ENCODE assay signal across 9 cellular contexts in the genomic region with DNA sequence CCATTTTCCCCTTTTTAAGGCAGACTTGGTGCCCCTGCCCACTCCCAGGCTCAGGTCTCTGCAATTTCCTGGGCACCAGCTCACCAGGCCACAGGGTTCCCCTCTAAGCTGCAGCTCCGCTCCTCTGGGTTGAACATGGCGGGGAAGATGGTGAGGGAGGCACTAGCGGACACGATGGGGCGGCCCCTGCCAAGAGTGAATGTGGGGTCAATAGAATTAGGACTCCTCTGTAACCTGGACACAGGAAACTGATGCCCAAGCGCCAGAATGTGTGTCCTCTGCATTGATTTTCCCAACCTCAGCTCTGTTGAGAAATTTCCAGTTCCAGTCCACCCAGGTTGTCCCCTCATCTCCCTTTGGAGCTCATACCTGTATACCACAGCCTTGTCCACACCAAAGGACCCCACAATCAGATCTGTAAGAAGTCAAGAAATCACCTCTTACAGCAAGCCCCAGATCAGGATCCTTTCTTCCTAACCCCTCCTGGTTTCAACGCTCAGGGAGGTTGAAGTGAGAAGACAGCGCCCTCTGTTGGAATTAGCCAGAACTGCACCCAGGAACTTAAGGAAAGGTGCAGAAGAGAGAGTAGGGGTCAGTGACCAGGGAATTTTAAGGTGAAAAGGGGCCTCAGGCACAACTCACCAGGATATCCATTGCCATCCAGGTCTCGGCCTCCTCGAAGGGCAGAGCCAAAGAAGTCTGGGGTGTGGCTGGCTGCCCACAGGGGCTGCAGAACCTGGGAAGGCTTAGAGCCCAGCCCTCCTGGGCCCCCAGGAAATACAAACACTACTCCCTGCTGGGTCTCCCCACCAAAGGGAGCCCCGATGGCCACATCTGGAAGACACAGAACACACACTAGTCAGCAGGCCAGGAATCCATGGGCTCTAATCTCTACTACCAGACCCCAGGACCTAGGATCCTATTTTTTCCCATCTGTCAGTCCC. TPM values are rescaled to one million over a fixed set of nuclear protein-coding genes. Genes with fewer than 3 reads are reported as not detected.
A peak's percentile ranks its signal among the peaks of the same experiment; 100 is the strongest.
DNase-seq lines count a peak whose midpoint lies in the region; ATAC-seq, FAIRE-seq and TF ChIP-seq lines count a peak whose summit lies in the region.
"Had no signal": no experiment of that assay in that cellular context is flagged by ENCODE, and none has a peak within 500 bp of the region (broad histone marks: within the 10 kb centered on the region; RNA-seq: fewer than 3 reads in every experiment).

No MANE protein-coding gene starts in this region.

- SMC1A ChIA-PET in GM12878 (lab: Charles Lee; ENCODE audit: uncharacterized antibody, unreplicated experiment), result interaction anchor here (12.3 kb wide), 1 partner anchor 33 kb away, joined by 469 read pairs; no protein-coding TSS in a partner anchor

- H2AFZ ChIP-seq in SU-DHL-6 (ENCODE audit: low read depth, low read length, severe bottlenecking) (no peak overlapping the region), GM12878 (ENCODE audit: control insufficient read depth, low read depth, low read length) (no peak overlapping the region)

- H3K4me3 ChIP-seq in SU-DHL-6 (ENCODE audit: insufficient read depth, low read length, poor library complexity, severe bottlenecking), result no peak overlapping the region
- no peak overlapping the region for H3K4me3 ChIP-seq in GM12878
- H3K4me3 ChIP-seq in left lung, result no peak overlapping the region

- H3K4me1 ChIP-seq in GM12878 (ENCODE audit: control insufficient read depth, insufficient read depth, low read length) (no peaks in the 10 kb centered on the region), left lung (peaks cover 0 to 36% of the 10 kb centered on the region in 2 donors)

- no peaks in the 10 kb centered on the region for H3K9me3 ChIP-seq in SU-DHL-6 (ENCODE audit: insufficient read depth, low read length)
- H3K9me3 ChIP-seq in GM12878 (replicated peaks; ENCODE audit: control insufficient read depth, insufficient read depth, low read length), result no peaks in the 10 kb centered on the region
- H3K9me3 ChIP-seq in left lung, result no peaks in the 10 kb centered on the region

- peak; percentile 44 for TF ChIP-seq RAD21 in GM12878 (IDR thresholded peaks at IDR 0.05; ENCODE audit: insufficient read depth, low read depth, low read length)

- TF ChIP-seq POLR2A in GM12878 (IDR thresholded peaks at IDR 0.05; ENCODE audit: low read depth, low read length), result no peak

- H3K27me3 ChIP-seq in SU-DHL-6 (ENCODE audit: low read length) (no peaks in the 10 kb centered on the region), GM12878 (replicated peaks in 1 of 2; ENCODE audit: control insufficient read depth in 2 of 2, insufficient read depth in 2 of 2, low read length in 1 of 2) (no peaks in the 10 kb centered on the region; a peak in 1 of 4 replicates), left lung (no peaks in the 10 kb centered on the region)

- ATAC-seq in GM12878 (peak; percentile 67), left lung (peak; percentile 43), GM21786 (IDR thresholded peaks at IDR 0.05; ENCODE audit: unreplicated experiment) (no peak)

- DNase-seq in D341Med (ENCODE audit: low spot score), result peak; percentile 67
- peak; percentile 53 for DNase-seq in HTR-8/SVneo (ENCODE audit: insufficient read length, low spot score)
- no peak for DNase-seq in GM12878 (ENCODE audit: low read depth, low spot score)
- DNase-seq in left lung, result no peak
- peak; percentile 33 to 35 for DNase-seq in stimulated activated CD8-positive, alpha-beta memory T cell treated with anti-CD3 and anti-CD28 coated beads, Interleukin-2, amount 100 ng/mL, for 1 hour (ENCODE audit: low read depth in 2 of 2)
- DNase-seq in SKM-1 treated with dmso at 0.1 percent for 144 hours (lab: John Stamatoyannopoulos, UW; ENCODE audit: unreplicated experiment), result no peak
- DNase-seq: stimulated activated naive B cell treated with anti-CD40 and anti-IgM and Interleukin-4, amounts not matched to agents 10 μg/mL and 1 μg/mL and 100 μg/mL, for 72 hours had no signal

- H3K9ac ChIP-seq in SU-DHL-6 (ENCODE audit: low read length), result no peak overlapping the region
- no peak overlapping the region for H3K9ac ChIP-seq in GM12878 (ENCODE audit: control insufficient read depth, insufficient read depth, low read length)

- H3K4me2 ChIP-seq in SU-DHL-6 (ENCODE audit: low read depth, low read length, poor library complexity, severe bottlenecking) (no peak overlapping the region), GM12878 (ENCODE audit: control insufficient read depth, insufficient read depth) (no peak overlapping the region)

- in situ Hi-C loops in GM12878 (cut with MboI), result loop anchor here (5.0 kb wide), 1 partner anchor 33 kb away; no protein-coding TSS in a partner anchor

- CTCF ChIA-PET in GM12878 (lab: Yijun Ruan, JAX), result interaction anchor here (0.6 to 12.3 kb wide), 13 partner anchors 8 to 1462 kb away, joined by 3 to 1071 read pairs (median 5); partner anchors contain the start of genes ITGA5 and NCKAP1L

- no peaks in the 10 kb centered on the region for H3K9me2 ChIP-seq in SU-DHL-6 (replicated peaks; ENCODE audit: insufficient read depth, low read length)

- no peak for FAIRE-seq in HTR-8/SVneo (lab: Jason Lieb, UNC)
- peak; percentile 66 for FAIRE-seq in GM12878 (lab: Jason Lieb, UNC)

- H3K79me2 ChIP-seq in SU-DHL-6 (ENCODE audit: insufficient read depth, low read length), result no peaks in the 10 kb centered on the region
- no peaks in the 10 kb centered on the region for H3K79me2 ChIP-seq in GM12878 (ENCODE audit: control insufficient read depth, insufficient read depth, low read length)

- RAD21 ChIA-PET in GM12878 (lab: Charles Lee; ENCODE audit: unreplicated experiment), result interaction anchor here (0.5 to 9.3 kb wide), 2 partner anchors 34 to 115 kb away, joined by 3 to 296 read pairs; no protein-coding TSS in a partner anchor

- H3K27ac ChIP-seq in SU-DHL-6 (ENCODE audit: low read depth, low read length) (no peak overlapping the region), GM12878 (ENCODE audit: control insufficient read depth, insufficient read depth) (no peak overlapping the region), left lung (peak overlapping the region in 1 of 2 donors; percentile 30)

- H3K36me3 ChIP-seq in SU-DHL-6 (ENCODE audit: low read length) (no peaks in the 10 kb centered on the region), GM12878 (ENCODE audit: control insufficient read depth in 2 of 2, insufficient read depth in 2 of 2, low read length in 1 of 2) (no peaks in the 10 kb centered on the region), left lung (peaks cover 5 to 100% of the 10 kb centered on the region in 2 donors)

- H4K20me1 ChIP-seq in SU-DHL-6 (ENCODE audit: low read depth, low read length) (no peaks in the 10 kb centered on the region), GM12878 (ENCODE audit: control insufficient read depth, insufficient read depth) (no peaks in the 10 kb centered on the region)

- POLR2A ChIA-PET in GM12878 (lab: Charles Lee), result interaction anchor here (0.5 kb wide), 1 partner anchor 95 kb away, joined by 3 read pairs; no protein-coding TSS in a partner anchor

- TF ChIP-seq EP300 in GM12878 (IDR thresholded peaks at IDR 0.05; ENCODE audit: borderline replicate concordance in 1 of 2, control insufficient read depth in 1 of 2, low read depth in 2 of 2, low read length in 2 of 2), result no peak

- no TSS peak for BruUV-seq in GM12878 (replicated peaks; lab: Mats Ljungman, UMichigan)

- peak; percentile 99 for TF ChIP-seq CTCF in SU-DHL-6 (IDR thresholded peaks at IDR 0.05; ENCODE audit: insufficient read depth, low read length, poor library complexity, severe bottlenecking)
- TF ChIP-seq CTCF in GM12878 (IDR thresholded peaks at IDR 0.05 in 2 of 3, conservative IDR thresholded peaks at IDR 0.05 in 1 of 3; ENCODE audit: control insufficient read depth in 2 of 3, extremely low read depth in 1 of 3, insufficient read depth in 1 of 3, low read depth in 3 of 3, low read length in 3 of 3), result peak; percentile 77 to 99 (median 94)
- peak; percentile 85 to 90 for TF ChIP-seq CTCF in left lung (IDR thresholded peaks at IDR 0.05)

- 41% methylated on average over 11 of the region's 11 CpGs for WGBS in GM12878 (ENCODE audit: insufficient coverage, insufficient replicate concordance, low lambda C conversion rate, missing lambda C conversion rate)

- no peaks in the 10 kb centered on the region for H3F3A ChIP-seq in SU-DHL-6 (ENCODE audit: insufficient read depth)

- intact Hi-C loops in GM12878 (cut with micrococcal nuclease; ENCODE audit: unreplicated experiment), result no loop called here
- intact Hi-C loops in left lung (cut with DNase I), result no loop called here

RNA-seq across cellular contexts. Expression of gene ITGA5, which starts 14.7 kb away (rescaled TPM):
- total RNA-seq in GM12878 (2013; cell fraction: nucleolus; rRNA removed), result 7.6 and 13.2 TPM in 2 replicates
- total RNA-seq in GM12878 (2014; rRNA removed) (0.73 and 0.98 TPM in 2 replicates), GM12878 (2014; rRNA removed; fragmentation: Illumina TruSeq; extraction: Trizol) (0.41 and 0.58 TPM in 2 replicates), GM12878 (2021) (1.2 and 1.5 TPM in 2 replicates), left lung (100 to 1,000 TPM in 1 of 2 donors, 10 to 100 TPM in 1; 76.4 to 142 TPM)
- 1.2 TPM for polyA plus RNA-seq in GM12878 (2011; ENCODE audit: low read depth)
- polyA plus RNA-seq in GM12878 (2011; rRNA removed) (13.9 and 22.5 TPM in 2 replicates), GM12878 (2014; fragmentation: Illumina TruSeq; extraction: Trizol) (0.90 and 1.3 TPM in 2 replicates), GM12878 (2014; fragmentation: Nextera tagmentation; extraction: Ambion mirVana) (under 1 TPM; 0.15 to 0.31 TPM), GM12878 (2014; rRNA removed) (0.49 and 0.64 TPM in 2 replicates), GM12878 (2016; fragmentation: Nextera tagmentation; extraction: Ambion mirVana) (under 1 TPM; 0.23 to 0.35 TPM)
- 18.0 and 19.9 TPM in 2 replicates for polyA plus RNA-seq in GM12878 (2011; cell fraction: cytosol; rRNA removed)
- 79.1 and 138 TPM in 2 replicates for polyA plus RNA-seq in GM12878 (2011; cell fraction: nucleus; rRNA removed)
- 1.0 and 2.1 TPM in 2 replicates for polyA plus RNA-seq in GM12878 (2012)
- 35.0 and 45.0 TPM in 2 replicates for polyA minus RNA-seq in GM12878 (2011; rRNA and poly(A)+ RNA removed)
- polyA minus RNA-seq in GM12878 (2011; cell fraction: cytosol; rRNA and poly(A)+ RNA removed), result 12.2 TPM in 2 replicates
- polyA minus RNA-seq in GM12878 (2011; cell fraction: nucleus; rRNA and poly(A)+ RNA removed), result 51.4 and 65.2 TPM in 2 replicates

RNA-seq across cellular contexts. Expression of gene ZNF385A, which starts 19.8 kb away (rescaled TPM):
- 0.67 TPM in 1 of 2 replicates, not detected in the other for total RNA-seq in GM12878 (2013; cell fraction: nucleolus; rRNA removed)
- total RNA-seq in GM12878 (2014; rRNA removed), result 1.8 and 1.9 TPM in 2 replicates
- total RNA-seq in GM12878 (2014; rRNA removed; fragmentation: Illumina TruSeq; extraction: Trizol), result 1.2 and 1.3 TPM in 2 replicates
- 23.3 and 23.5 TPM in 2 replicates for total RNA-seq in GM12878 (2021)
- 2.4 TPM for polyA plus RNA-seq in GM12878 (2011; ENCODE audit: low read depth)
- 0.24 and 2.0 TPM in 2 replicates for polyA plus RNA-seq in GM12878 (2011; rRNA removed)
- polyA plus RNA-seq in GM12878 (2011; cell fraction: cytosol; rRNA removed), result 3.3 and 4.0 TPM in 2 replicates
- 3.3 and 4.9 TPM in 2 replicates for polyA plus RNA-seq in GM12878 (2011; cell fraction: nucleus; rRNA removed)
- 7.4 and 9.2 TPM in 2 replicates for polyA plus RNA-seq in GM12878 (2012)
- polyA plus RNA-seq in GM12878 (2014; fragmentation: Illumina TruSeq; extraction: Trizol), result 4.6 and 10.4 TPM in 2 replicates
- polyA plus RNA-seq in GM12878 (2014; fragmentation: Nextera tagmentation; extraction: Ambion mirVana), result under 1 TPM; 0.26 to 0.62 TPM
- polyA plus RNA-seq in GM12878 (2014; rRNA removed), result 7.7 and 10.8 TPM in 2 replicates
- polyA plus RNA-seq in GM12878 (2016; fragmentation: Nextera tagmentation; extraction: Ambion mirVana), result 10 to 100 TPM; 24.6 to 26.1 TPM
- 1.5 and 1.9 TPM in 2 replicates for polyA minus RNA-seq in GM12878 (2011; rRNA and poly(A)+ RNA removed)
- 3.4 and 4.4 TPM in 2 replicates for polyA minus RNA-seq in GM12878 (2011; cell fraction: cytosol; rRNA and poly(A)+ RNA removed)
- polyA minus RNA-seq in GM12878 (2011; cell fraction: nucleus; rRNA and poly(A)+ RNA removed), result 0.85 and 1.1 TPM in 2 replicates
- 10 to 100 TPM; 18.1 to 19.0 TPM for total RNA-seq in left lung

RNA-seq across cellular contexts. Expression of gene GPR84, which starts 40.0 kb away (rescaled TPM):
- 0.48 and 1.2 TPM in 2 replicates for total RNA-seq in GM12878 (2013; cell fraction: nucleolus; rRNA removed)
- total RNA-seq in GM12878 (2014; rRNA removed) (2.4 and 3.4 TPM in 2 replicates), GM12878 (2014; rRNA removed; fragmentation: Illumina TruSeq; extraction: Trizol) (1.9 and 2.0 TPM in 2 replicates), GM12878 (2021) (3.7 and 4.0 TPM in 2 replicates), left lung (10 to 100 TPM in 1 of 2 donors, under 1 TPM in 1; 0.99 to 10.3 TPM)
- polyA plus RNA-seq in GM12878 (2011; ENCODE audit: low read depth), result 0.30 TPM
- polyA plus RNA-seq in GM12878 (2011; rRNA removed) (0.12 and 0.37 TPM in 2 replicates), GM12878 (2014; fragmentation: Illumina TruSeq; extraction: Trizol) (1.6 and 4.1 TPM in 2 replicates), GM12878 (2014; fragmentation: Nextera tagmentation; extraction: Ambion mirVana) (1 to 10 TPM; 2.1 to 4.7 TPM), GM12878 (2014; rRNA removed) (2.4 and 3.2 TPM in 2 replicates), GM12878 (2016; fragmentation: Nextera tagmentation; extraction: Ambion mirVana) (1 to 10 TPM; 2.7 to 4.0 TPM)
- 0.48 and 0.65 TPM in 2 replicates for polyA plus RNA-seq in GM12878 (2011; cell fraction: cytosol; rRNA removed)
- 2.1 and 2.3 TPM in 2 replicates for polyA plus RNA-seq in GM12878 (2011; cell fraction: nucleus; rRNA removed)
- polyA plus RNA-seq in GM12878 (2012), result 0.56 and 0.58 TPM in 2 replicates
- polyA minus RNA-seq in GM12878 (2011; rRNA and poly(A)+ RNA removed), result 1.2 and 1.4 TPM in 2 replicates
- polyA minus RNA-seq in GM12878 (2011; cell fraction: cytosol; rRNA and poly(A)+ RNA removed), result not detected in 2 replicates
- 1.5 and 1.6 TPM in 2 replicates for polyA minus RNA-seq in GM12878 (2011; cell fraction: nucleus; rRNA and poly(A)+ RNA removed)

Comparison
In these comparisons a context has a peak if more than half of its experiments do, and no peak if none do; other contexts are left out.
1. DNase-seq: peak in D341Med (single experiment), HTR-8/SVneo (single experiment) and stimulated activated CD8-positive, alpha-beta memory T cell treated with anti-CD3 and anti-CD28 coated beads, Interleukin-2, amount 100 ng/mL, for 1 hour (2 of 2); none in GM12878 (single experiment), left lung (0 of 2) and SKM-1 treated with dmso at 0.1 percent for 144 hours (single experiment).
2. RNA of gene ITGA5, which starts 14.7 kb away (total RNA-seq): 76.4 to 142 TPM in left lung; 0.41 to 13.2 TPM in GM12878; every median in the first group is over 4 times any median in the second.
3. Peak in every context shown above with its lines, with median percentiles within 50 percentile points of each other: CTCF ChIP-seq.